21 cellular contexts compared by ENCODE assay signal in genomic region chr4:15976456-15977096, GRCh38. TPM values are rescaled to one million over a fixed set of nuclear protein-coding genes. Genes with fewer than 3 reads are reported as not detected.
DNase-seq lines count a peak whose midpoint lies in the region; ATAC-seq and TF ChIP-seq lines count a peak whose summit lies in the region.
"Had no signal": no experiment of that assay in that cellular context is flagged by ENCODE, and none has a peak within 500 bp of the region (broad histone marks: within the 10 kb centered on the region; RNA-seq: fewer than 3 reads in every experiment).

No MANE protein-coding gene starts in this region.

- H3K36me3 Mint-ChIP-seq in activated naive CD4-positive, alpha-beta T cell treated with anti-CD3 and anti-CD28 coated beads, Interleukin-2, amount 50 U/mL, for 72 hours = no peaks in the 10 kb centered on the region
- H3K36me3 Mint-ChIP-seq: activated naive CD4-positive, alpha-beta T cell treated with anti-CD3 and anti-CD28 coated beads, Interleukin-2, amount 50 U/mL, for 24 hours; brain had no signal

- DNase-seq in DMS 273 (lab: John Stamatoyannopoulos, UW; ENCODE audit: unreplicated experiment) = peak; percentile 7
- DNase-seq in DMS 273 treated with DMSO at 0.1 percent for 48 hours (lab: John Stamatoyannopoulos, UW) = no peak
- DNase-seq in SK-N-DZ (ENCODE audit: low spot score) = peak; percentile 47
- peak; percentile 33 for DNase-seq in left cardiac atrium
- DNase-seq in retinal pigment epithelial cell (ENCODE audit: low read depth) = no peak
- no peak for DNase-seq in LoVo (ENCODE audit: low spot score)
- no peak for DNase-seq in activated naive CD4-positive, alpha-beta T cell treated with anti-CD3 and anti-CD28 coated beads, Interleukin-2, amount 50 U/mL, for 72 hours (ENCODE audit: low spot score in 2 of 2)
- DNase-seq: activated CD4-positive, alpha-beta T cell treated with anti-CD3 and anti-CD28 coated beads, Interleukin-2, amount 50 U/mL, for 1 hour; hippocampal formation; left lung; NCI-H1092; NCI-H226; pancreas; stimulated activated naive CD4-positive, alpha-beta T cell treated with Interleukin-2 at 50 U/mL for 16 hours; T1000; upper lobe of left lung had no signal

- ATAC-seq in left cardiac atrium (peak; percentile 90 to 93), HG03045 (IDR thresholded peaks at IDR 0.05; ENCODE audit: unreplicated experiment) (no peak)
- no peak for ATAC-seq in activated naive CD4-positive, alpha-beta T cell treated with anti-CD3 and anti-CD28 coated beads, Interleukin-2, amount 50 U/mL, for 72 hours
- ATAC-seq: esophagus mucosa, left lung had no signal

- no peak overlapping the region for H3K27ac Mint-ChIP-seq in activated naive CD4-positive, alpha-beta T cell treated with anti-CD3 and anti-CD28 coated beads, Interleukin-2, amount 50 U/mL, for 72 hours
- H3K27ac Mint-ChIP-seq: activated naive CD4-positive, alpha-beta T cell treated with anti-CD3 and anti-CD28 coated beads, Interleukin-2, amount 50 U/mL, for 24 hours had no signal

- H3K4me3 ChIP-seq in retinal pigment epithelial cell (ENCODE audit: low read length) = no peak overlapping the region
- H3K4me3 ChIP-seq: left lung, pancreas, upper lobe of left lung had no signal

- intact Hi-C loops in left cardiac atrium (cut with DNase I) = no loop called here

- peak; percentile 6 for TF ChIP-seq CTCF in retinal pigment epithelial cell (conservative IDR thresholded peaks at IDR 0.05; ENCODE audit: low read depth, low read length)

- H3K9me3 Mint-ChIP-seq in activated naive CD4-positive, alpha-beta T cell treated with anti-CD3 and anti-CD28 coated beads, Interleukin-2, amount 50 U/mL, for 72 hours = no peaks in the 10 kb centered on the region
- H3K9me3 Mint-ChIP-seq: activated naive CD4-positive, alpha-beta T cell treated with anti-CD3 and anti-CD28 coated beads, Interleukin-2, amount 50 U/mL, for 24 hours had no signal

RNA-seq across cellular contexts. Expression of gene FGFBP2, which starts 13.6 kb away (rescaled TPM):
- polyA plus RNA-seq in SK-N-DZ (2014; cell fraction: cytosol; rRNA removed) = 0.50 and 1.0 TPM in 2 replicates
- polyA plus RNA-seq in SK-N-DZ (2014; cell fraction: nucleus; rRNA removed) = 0.63 and 1.9 TPM in 2 replicates
- 10 to 100 TPM in 1 of 2 donors, 1 to 10 TPM in 1; 4.4 to 18.5 TPM for total RNA-seq in left cardiac atrium
- 1 to 10 TPM; 1.2 to 5.6 TPM for total RNA-seq in activated naive CD4-positive, alpha-beta T cell treated with anti-CD3 and anti-CD28 coated beads, Interleukin-2, amount 50 U/mL, for 72 hours
- total RNA-seq: dermis microvascular lymphatic vessel endothelial cell, esophagus mucosa had no signal

RNA-seq across cellular contexts. Expression of gene FGFBP1, which starts 38.0 kb away (rescaled TPM):
- not detected in 2 replicates for polyA plus RNA-seq in SK-N-DZ (2014; cell fraction: cytosol; rRNA removed)
- polyA plus RNA-seq in SK-N-DZ (2014; cell fraction: nucleus; rRNA removed) = not detected in 2 replicates
- not detected for total RNA-seq in left cardiac atrium
- not detected for total RNA-seq in activated naive CD4-positive, alpha-beta T cell treated with anti-CD3 and anti-CD28 coated beads, Interleukin-2, amount 50 U/mL, for 72 hours
- total RNA-seq: dermis microvascular lymphatic vessel endothelial cell had no signal

Comparison
In these comparisons a context has a peak if more than half of its experiments do, and no peak if none do; other contexts are left out.
1. DNase-seq: peak in DMS 273 (single experiment), SK-N-DZ (single experiment) and left cardiac atrium (single experiment); none in DMS 273 treated with DMSO at 0.1 percent for 48 hours (single experiment), retinal pigment epithelial cell (single experiment), LoVo (single experiment) and activated naive CD4-positive, alpha-beta T cell treated with anti-CD3 and anti-CD28 coated beads, Interleukin-2, amount 50 U/mL, for 72 hours (0 of 2).
2. ATAC-seq: peak in left cardiac atrium (2 of 2); none in HG03045 (single experiment) and activated naive CD4-positive, alpha-beta T cell treated with anti-CD3 and anti-CD28 coated beads, Interleukin-2, amount 50 U/mL, for 72 hours (0 of 2).